ENCODE assay signal across 1 cellular context in the genomic region with DNA sequence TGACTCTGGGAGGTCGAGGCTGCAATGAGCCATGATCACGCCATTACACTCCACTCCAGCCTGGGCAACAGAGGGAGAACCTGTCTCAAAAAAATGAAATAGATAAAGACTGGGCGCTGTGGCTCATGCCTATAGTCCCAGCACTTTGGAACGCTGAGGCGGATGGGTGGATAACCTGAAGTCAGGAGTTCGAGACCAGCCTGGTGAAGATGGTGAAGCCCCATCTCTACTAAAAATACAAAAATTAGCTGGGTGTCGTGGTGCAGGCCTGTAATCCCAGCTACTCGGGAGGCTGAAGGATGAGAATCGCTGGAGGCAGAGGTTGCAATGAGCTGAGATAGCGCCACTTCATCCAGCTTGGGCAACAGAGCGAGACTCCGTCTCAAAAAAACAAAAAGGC.
TF ChIP-seq lines count a peak whose summit lies in the region.

No MANE protein-coding gene starts in this region.

TF ChIP-seq in IMR-90, 13 proteins besides CTCF, POLR2A, EP300 and RAD21 (continued from another document):
- TF ChIP-seq, protein P1, sequence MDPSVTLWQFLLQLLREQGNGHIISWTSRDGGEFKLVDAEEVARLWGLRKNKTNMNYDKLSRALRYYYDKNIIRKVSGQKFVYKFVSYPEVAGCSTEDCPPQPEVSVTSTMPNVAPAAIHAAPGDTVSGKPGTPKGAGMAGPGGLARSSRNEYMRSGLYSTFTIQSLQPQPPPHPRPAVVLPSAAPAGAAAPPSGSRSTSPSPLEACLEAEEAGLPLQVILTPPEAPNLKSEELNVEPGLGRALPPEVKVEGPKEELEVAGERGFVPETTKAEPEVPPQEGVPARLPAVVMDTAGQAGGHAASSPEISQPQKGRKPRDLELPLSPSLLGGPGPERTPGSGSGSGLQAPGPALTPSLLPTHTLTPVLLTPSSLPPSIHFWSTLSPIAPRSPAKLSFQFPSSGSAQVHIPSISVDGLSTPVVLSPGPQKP (IDR thresholded peaks at IDR 0.05; ENCODE audit: borderline replicate concordance, low read depth, low read length) = no peak
